Comparison of ENCODE assay signal across 1 cellular context in the genomic region with DNA sequence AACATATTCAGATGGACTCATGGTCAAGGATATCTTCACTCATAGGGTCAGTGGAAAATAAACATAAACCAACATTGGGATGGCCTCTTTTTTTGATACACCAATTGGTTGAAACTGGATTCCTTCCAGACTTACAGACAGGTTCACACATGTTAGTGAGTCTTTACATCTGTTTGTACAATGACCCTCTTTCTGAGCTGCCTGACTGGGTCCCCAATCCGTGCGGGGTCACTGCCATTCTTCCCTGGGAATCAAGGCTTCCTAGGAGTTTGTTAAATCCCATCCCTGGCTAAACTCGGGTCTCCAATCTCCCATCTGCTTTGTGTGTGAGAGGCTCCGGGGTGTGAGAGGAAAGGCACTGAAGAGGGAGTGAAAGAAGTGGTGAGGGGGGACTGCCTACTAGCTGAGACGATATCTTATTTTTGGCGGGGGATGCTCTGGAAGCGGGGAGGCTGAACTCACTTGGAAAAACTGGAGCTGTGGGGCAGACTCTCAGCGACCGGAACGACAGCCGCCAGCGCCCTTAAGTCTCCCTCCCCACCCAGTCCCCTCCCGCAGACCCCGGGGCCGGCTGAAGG.
TF ChIP-seq lines count a peak whose summit lies in the region.

No MANE protein-coding gene starts in this region.

TF ChIP-seq in HEK293, 187 proteins besides CTCF, POLR2A, EP300 and RAD21 (continued from another document):
- TF ChIP-seq ZNF366 (tag by site-specific recombination; conservative IDR thresholded peaks at IDR 0.05), result no peak
- TF ChIP-seq, protein P1, sequence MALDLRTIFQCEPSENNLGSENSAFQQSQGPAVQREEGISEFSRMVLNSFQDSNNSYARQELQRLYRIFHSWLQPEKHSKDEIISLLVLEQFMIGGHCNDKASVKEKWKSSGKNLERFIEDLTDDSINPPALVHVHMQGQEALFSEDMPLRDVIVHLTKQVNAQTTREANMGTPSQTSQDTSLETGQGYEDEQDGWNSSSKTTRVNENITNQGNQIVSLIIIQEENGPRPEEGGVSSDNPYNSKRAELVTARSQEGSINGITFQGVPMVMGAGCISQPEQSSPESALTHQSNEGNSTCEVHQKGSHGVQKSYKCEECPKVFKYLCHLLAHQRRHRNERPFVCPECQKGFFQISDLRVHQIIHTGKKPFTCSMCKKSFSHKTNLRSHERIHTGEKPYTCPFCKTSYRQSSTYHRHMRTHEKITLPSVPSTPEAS (tag by site-specific recombination; IDR thresholded peaks at IDR 0.05), result no peak
